25 cellular contexts compared by ENCODE assay signal in the genomic region with DNA sequence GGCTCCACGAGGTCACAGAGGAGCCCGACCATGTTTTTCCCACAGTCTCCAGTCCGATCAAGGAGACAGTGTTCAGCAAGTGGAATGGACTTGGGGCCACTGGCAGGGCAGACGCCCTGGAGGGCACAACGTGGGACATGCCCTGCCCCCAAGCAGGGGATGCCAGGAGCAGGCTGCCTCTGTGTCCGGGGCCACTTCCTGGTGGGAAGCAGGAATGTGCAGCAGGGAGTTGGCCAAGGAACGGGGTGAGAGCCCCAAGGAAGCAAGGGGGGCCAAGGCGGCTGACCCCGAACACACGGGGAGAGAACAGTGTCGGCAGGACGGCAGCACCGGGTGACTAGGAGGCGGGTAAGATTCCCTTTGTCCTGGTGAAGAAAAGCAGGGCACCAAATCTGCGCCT.
"Had no signal": no experiment of that assay in that cellular context is flagged by ENCODE, and none has a peak within 500 bp of the region (broad histone marks: within the 10 kb centered on the region; RNA-seq: fewer than 3 reads in every experiment).

No MANE protein-coding gene starts in this region.

- H3K27ac ChIP-seq: left lung, pancreas, psoas muscle, right atrium auricular region, skin epidermis, stomach, testis had no signal

- H3K27me3 ChIP-seq: left lung, pancreas, right atrium auricular region, stomach, testis, vagina had no signal

- ATAC-seq: activated CD4-positive, CD25-positive, alpha-beta regulatory T cell treated with anti-CD3 and anti-CD28 coated beads, Interleukin-2, amount 50 U/mL, for 24 hours; activated T-cell treated with anti-CD3 and anti-CD28 coated beads, Interleukin-2, amount 50 U/mL, for 72 hours; left lung; pancreas; psoas muscle; T-helper 17 cell had no signal

- H3K27me3 Mint-ChIP-seq: activated CD4-positive, alpha-beta memory T cell treated with anti-CD3 and anti-CD28 coated beads, Interleukin-2, amount 10 ng/mL, durations not matched to agents 7 days and 5 days; activated CD4-positive, alpha-beta T cell treated with anti-CD3 and anti-CD28 coated beads, Interleukin-2, amount 10 ng/mL, durations not matched to agents 24 days and 14 days; activated naive CD4-positive, alpha-beta T cell treated with anti-CD3 and anti-CD28 coated beads, Interleukin-2, amount 10 ng/mL, durations not matched to agents 7 days and 5 days; natural killer cell treated with Interleukin-12 subunit alpha and Interleukin-12 subunit beta and Interleukin-15 and Interleukin-18, amount 100 ng/mL, for 72 hours; T-helper 17 cell; type B pancreatic cell had no signal

- H3K36me3 ChIP-seq: pancreas had no signal

- DNase-seq: activated CD4-positive, alpha-beta memory T cell treated with anti-CD3 and anti-CD28 coated beads, Interleukin-2, amount 10 ng/mL, durations not matched to agents 7 days and 5 days; activated CD4-positive, alpha-beta T cell treated with anti-CD3 and anti-CD28 coated beads, Interleukin-2, amount 10 ng/mL, durations not matched to agents 24 days and 14 days; activated effector memory CD4-positive, alpha-beta T cell treated with anti-CD3 and anti-CD28 coated beads, Interleukin-2, amount 50 U/mL, for 16 hours; activated naive CD4-positive, alpha-beta T cell treated with anti-CD3 and anti-CD28 coated beads, Interleukin-2, amount 10 ng/mL, durations not matched to agents 7 days and 5 days; activated T-cell treated with anti-CD3 and anti-CD28 coated beads, Interleukin-2, amount 50 U/mL, for 72 hours; amygdala; cerebellar nuclear complex; cortex of kidney; effector CD4-positive, alpha-beta T cell; foreskin fibroblast; left lung; mammary epithelial cell; midbrain; psoas muscle; stimulated activated CD4-positive, alpha-beta T cell treated with anti-CD3 and anti-CD28 coated beads, Interleukin-1b, Interleukin-23, amount 100 ng/mL, for 48 hours; stomach; T-helper 17 cell; testis had no signal

- H3K4me3 ChIP-seq: left lung, pancreas, psoas muscle, right atrium auricular region, skin epidermis, stomach, testis, vagina had no signal

- H3K27ac Mint-ChIP-seq: activated CD4-positive, alpha-beta memory T cell treated with anti-CD3 and anti-CD28 coated beads, Interleukin-2, amount 10 ng/mL, durations not matched to agents 7 days and 5 days; activated CD4-positive, alpha-beta T cell treated with anti-CD3 and anti-CD28 coated beads, Interleukin-2, amount 10 ng/mL, durations not matched to agents 24 days and 14 days; activated naive CD4-positive, alpha-beta T cell treated with anti-CD3 and anti-CD28 coated beads, Interleukin-2, amount 10 ng/mL, durations not matched to agents 7 days and 5 days; activated T-cell treated with anti-CD3 and anti-CD28 coated beads, Interleukin-2, amount 50 U/mL, for 72 hours; natural killer cell treated with Interleukin-12 subunit alpha and Interleukin-12 subunit beta and Interleukin-15 and Interleukin-18, amount 100 ng/mL, for 72 hours; type B pancreatic cell had no signal

- H3K4me3 Mint-ChIP-seq: activated CD4-positive, alpha-beta memory T cell treated with anti-CD3 and anti-CD28 coated beads, Interleukin-2, amount 10 ng/mL, durations not matched to agents 7 days and 5 days; activated CD4-positive, alpha-beta T cell treated with anti-CD3 and anti-CD28 coated beads, Interleukin-2, amount 10 ng/mL, durations not matched to agents 24 days and 14 days; activated naive CD4-positive, alpha-beta T cell treated with anti-CD3 and anti-CD28 coated beads, Interleukin-2, amount 10 ng/mL, durations not matched to agents 7 days and 5 days; activated T-cell treated with anti-CD3 and anti-CD28 coated beads, Interleukin-2, amount 50 U/mL, for 72 hours; natural killer cell treated with Interleukin-12 subunit alpha and Interleukin-12 subunit beta and Interleukin-15 and Interleukin-18, amount 100 ng/mL, for 72 hours; T-helper 17 cell; type B pancreatic cell had no signal

- H3K36me3 Mint-ChIP-seq: activated naive CD4-positive, alpha-beta T cell treated with anti-CD3 and anti-CD28 coated beads, Interleukin-2, amount 10 ng/mL, durations not matched to agents 7 days and 5 days; natural killer cell treated with Interleukin-12 subunit alpha and Interleukin-12 subunit beta and Interleukin-15 and Interleukin-18, amount 100 ng/mL, for 72 hours; type B pancreatic cell had no signal

- H3K9me3 Mint-ChIP-seq: activated CD4-positive, alpha-beta memory T cell treated with anti-CD3 and anti-CD28 coated beads, Interleukin-2, amount 10 ng/mL, durations not matched to agents 7 days and 5 days; activated CD4-positive, alpha-beta T cell treated with anti-CD3 and anti-CD28 coated beads, Interleukin-2, amount 10 ng/mL, durations not matched to agents 24 days and 14 days; activated naive CD4-positive, alpha-beta T cell treated with anti-CD3 and anti-CD28 coated beads, Interleukin-2, amount 10 ng/mL, durations not matched to agents 7 days and 5 days; activated T-cell treated with anti-CD3 and anti-CD28 coated beads, Interleukin-2, amount 50 U/mL, for 72 hours; natural killer cell treated with Interleukin-12 subunit alpha and Interleukin-12 subunit beta and Interleukin-15 and Interleukin-18, amount 100 ng/mL, for 72 hours; type B pancreatic cell had no signal

- H3K9me3 ChIP-seq: left lung, pancreas, psoas muscle, right atrium auricular region, stomach, testis, vagina had no signal
